Comparison of ENCODE assay signal across 8 cellular contexts in the genomic region with DNA sequence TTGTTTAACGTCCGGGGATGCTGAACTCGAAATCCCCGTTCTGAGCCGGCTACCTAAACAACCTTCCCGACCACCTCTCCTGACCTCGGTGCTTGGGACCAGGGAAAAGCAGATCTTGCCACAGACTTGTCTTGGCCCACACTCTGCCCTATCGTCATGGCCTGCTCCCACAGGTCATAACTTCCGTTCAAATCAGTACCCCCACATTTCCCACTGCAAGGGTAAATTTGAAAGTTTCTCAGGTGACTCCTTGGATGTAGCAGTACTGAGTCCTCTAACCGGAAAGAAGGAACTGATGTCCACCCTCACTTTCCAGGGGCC. TPM values are rescaled to one million over a fixed set of nuclear protein-coding genes. Genes with fewer than 3 reads are reported as not detected.
DNase-seq lines count a peak whose midpoint lies in the region; ATAC-seq and TF ChIP-seq lines count a peak whose summit lies in the region.

No MANE protein-coding gene starts in this region.

- H3K4me3 ChIP-seq in AG09309 (ENCODE audit: control insufficient read depth, low read depth, low read length) = peak overlapping the region; percentile 22
- peak overlapping the region; percentile 70 for H3K4me3 ChIP-seq in iPS-20b (ENCODE audit: low read length)
- peak overlapping the region; percentile 56 to 75 for H3K4me3 ChIP-seq in testis

- WGBS in H9 (ENCODE audit: extremely low coverage, insufficient read length, low lambda C conversion rate) = no CpG with 5 or more reads among the region's 10 CpGs
- WGBS in testis, 2 donors = 4 to 6% methylated on average over 6 to 10 of the region's 10 CpGs

- no peak for TF ChIP-seq POLR2A in testis (IDR thresholded peaks at IDR 0.05)

- H3K4me3 Mint-ChIP-seq in H9 = peak overlapping the region; percentile 94 to 97
- H3K4me3 Mint-ChIP-seq in activated T-helper 17 cell treated with anti-CD3 and anti-CD28 coated beads, Interleukin-2, amount 50 U/mL, for 72 hours = peak overlapping the region; percentile 98

- H3K36me3 ChIP-seq in iPS-20b (ENCODE audit: insufficient read depth, low read depth, low read length) (peaks cover 63% of the 10 kb centered on the region), testis (ENCODE audit: low read depth, missing control alignments) (no peaks in the 10 kb centered on the region)

- no peak overlapping the region for H4K91ac ChIP-seq in H9 (ENCODE audit: insufficient read length, low read depth, low read length)

- H2BK20ac ChIP-seq in H9 (ENCODE audit: low read depth, low read length, poor library complexity, severe bottlenecking) = no peak overlapping the region

- peaks cover 9% of the 10 kb centered on the region for H3K23me2 ChIP-seq in H9 (ENCODE audit: insufficient read length, low read depth, low read length, poor library complexity, severe bottlenecking)

- H3K9me3 Mint-ChIP-seq in H9 = peaks cover 0 to 3% of the 10 kb centered on the region in 2 experiments; a peak in 1 of 5 replicates
- no peaks in the 10 kb centered on the region for H3K9me3 Mint-ChIP-seq in activated T-helper 17 cell treated with anti-CD3 and anti-CD28 coated beads, Interleukin-2, amount 50 U/mL, for 72 hours

- H3K27me3 Mint-ChIP-seq in H9 (ENCODE audit: low read depth) = no peaks in the 10 kb centered on the region; the same call in 1 of the 2 replicates
- H3K27me3 Mint-ChIP-seq in activated T-helper 17 cell treated with anti-CD3 and anti-CD28 coated beads, Interleukin-2, amount 50 U/mL, for 72 hours = no peaks in the 10 kb centered on the region

- no peak overlapping the region for H4K8ac ChIP-seq in H9 (replicated peaks; ENCODE audit: insufficient read length, low read depth, low read length)

- no peaks in the 10 kb centered on the region for H4K20me1 ChIP-seq in H9 (ENCODE audit: control insufficient read depth, insufficient read depth, insufficient read length)

- H3K27ac ChIP-seq in H9 (ENCODE audit: insufficient read length, low read depth, low read length) = peak overlapping the region; percentile 49
- peak overlapping the region; percentile 82 for H3K27ac ChIP-seq in iPS-20b (ENCODE audit: low read length)
- peak overlapping the region; percentile 82 to 99 for H3K27ac ChIP-seq in testis

- H3K4me1 Mint-ChIP-seq in H9 = peaks cover 16 to 17% of the 10 kb centered on the region in 2 experiments
- H3K4me1 Mint-ChIP-seq in activated T-helper 17 cell treated with anti-CD3 and anti-CD28 coated beads, Interleukin-2, amount 50 U/mL, for 72 hours = peaks cover 23% of the 10 kb centered on the region

- H3K23ac ChIP-seq in H9 (ENCODE audit: insufficient read length, low read depth, low read length) = no peak overlapping the region

- H2AFZ ChIP-seq in H9 (ENCODE audit: low read length) = no peak overlapping the region

- H3K36me3 Mint-ChIP-seq in H9 (ENCODE audit: insufficient read depth in 1 of 3, low read depth in 3 of 3) = peaks cover 37 to 62% (median 59%) of the 10 kb centered on the region in 3 experiments
- peaks cover 97% of the 10 kb centered on the region for H3K36me3 Mint-ChIP-seq in activated T-helper 17 cell treated with anti-CD3 and anti-CD28 coated beads, Interleukin-2, amount 50 U/mL, for 72 hours (ENCODE audit: low read depth)

- H2BK120ac ChIP-seq in H9 (ENCODE audit: low read depth, low read length, poor library complexity, severe bottlenecking) = no peak overlapping the region

- H3K27me3 ChIP-seq in H9 (ENCODE audit: insufficient read depth, low read length) (no peaks in the 10 kb centered on the region), iPS-20b (ENCODE audit: insufficient read depth, low read length) (no peaks in the 10 kb centered on the region), testis (no peaks in the 10 kb centered on the region)

- H3K4me1 ChIP-seq in H9 (ENCODE audit: insufficient read depth, low read length) (peaks cover 3% of the 10 kb centered on the region; the same call in 1 of the 2 replicates), iPS-20b (ENCODE audit: insufficient read depth, low read length) (peaks cover 6% of the 10 kb centered on the region), testis (peaks cover 10% of the 10 kb centered on the region)

- peak overlapping the region; percentile 79 for H3K4me2 ChIP-seq in H9 (ENCODE audit: insufficient read depth, insufficient read length, low read length)

- H2AK5ac ChIP-seq in H9 (ENCODE audit: insufficient read length, low read length) = no peak overlapping the region

- H2BK5ac ChIP-seq in H9 (ENCODE audit: insufficient read length, low read length) = no peak overlapping the region

- intact Hi-C loops in testis (cut with DNase I; ENCODE audit: low total_unique reads) = no loop called here

- peak overlapping the region; percentile 97 to 100 (median 99) for H3K27ac Mint-ChIP-seq in H9
- H3K27ac Mint-ChIP-seq in activated T-helper 17 cell treated with anti-CD3 and anti-CD28 coated beads, Interleukin-2, amount 50 U/mL, for 72 hours = peak overlapping the region; percentile 100

- no peak overlapping the region for H2BK12ac ChIP-seq in H9 (ENCODE audit: insufficient read length, low read depth, low read length)

- no peak overlapping the region for H4K5ac ChIP-seq in H9 (ENCODE audit: insufficient read length, low read depth, low read length)

- H3K79me1 ChIP-seq in H9 (ENCODE audit: insufficient read depth, low read depth, low read length, poor library complexity, severe bottlenecking) = peaks cover 3% of the 10 kb centered on the region

- H3K9ac ChIP-seq in H9 (ENCODE audit: extremely low read depth, insufficient read length, low read length) (peak overlapping the region; percentile 57), iPS-20b (ENCODE audit: low read depth, low read length) (peak overlapping the region; percentile 79; the same call in 1 of the 2 replicates)

- no peak overlapping the region for H2BK15ac ChIP-seq in H9 (ENCODE audit: low read depth, low read length)

- H3K14ac ChIP-seq in H9 (ENCODE audit: insufficient read depth, low read length) = 0 out of 2 replicates have a peak overlapping the region, but pooled peaks have one; percentile 36

- H3K56ac ChIP-seq in H9 (ENCODE audit: insufficient read length, low read depth, low read length) = no peak overlapping the region

- peak; percentile 18 for ATAC-seq in activated T-helper 17 cell treated with anti-CD3 and anti-CD28 coated beads, Interleukin-2, amount 50 U/mL, for 72 hours (replicated peaks)
- ATAC-seq in HG02642 (IDR thresholded peaks at IDR 0.05; ENCODE audit: poor library complexity, unreplicated experiment) = no peak
- ATAC-seq in HG03457 (IDR thresholded peaks at IDR 0.05; ENCODE audit: unreplicated experiment) = no peak

- H3K18ac ChIP-seq in H9 (ENCODE audit: insufficient read length, low read depth, low read length) = peak overlapping the region; percentile 63

- H3K9me3 ChIP-seq in H9 (ENCODE audit: control insufficient read depth, low read depth, low read length) (no peaks in the 10 kb centered on the region), iPS-20b (ENCODE audit: insufficient read depth, low read depth, low read length) (no peaks in the 10 kb centered on the region), testis (no peaks in the 10 kb centered on the region)

- H3T11ph ChIP-seq in H9 (ENCODE audit: low read length) = no peak overlapping the region

- H3K79me2 ChIP-seq in H9 (ENCODE audit: insufficient read depth, low read length) = peaks cover 3% of the 10 kb centered on the region; the same call in 1 of the 2 replicates

- DNase-seq in AG09309 (ENCODE audit: low read depth) (no peak), H9 (no peak), testis (no peak), NCI-H1417 (lab: John Stamatoyannopoulos, UW) (no peak)

- no peak overlapping the region for H3K4ac ChIP-seq in H9 (ENCODE audit: low read depth, low read length)

- no peak for TF ChIP-seq CTCF in AG09309 (IDR thresholded peaks at IDR 0.05; ENCODE audit: control insufficient read depth, insufficient read depth, low read depth, low read length, missing control alignments)
- no peak for TF ChIP-seq CTCF in H9 (conservative IDR thresholded peaks at IDR 0.05)
- TF ChIP-seq CTCF in testis (IDR thresholded peaks at IDR 0.05) = no peak

RNA-seq across cellular contexts. Expression of gene RBM23, which starts 0.6 kb away (rescaled TPM):
- total RNA-seq in H9 (2021) = 77.2 and 79.0 TPM in 2 replicates
- 10 to 100 TPM; 69.5 to 70.5 TPM for total RNA-seq in activated T-helper 17 cell treated with anti-CD3 and anti-CD28 coated beads, Interleukin-2, amount 50 U/mL, for 72 hours
- total RNA-seq in testis = 100 to 1,000 TPM in 1 of 2 donors, 10 to 100 TPM in 1; 93.3 to 115 TPM
- polyA plus RNA-seq in testis (ENCODE audit: insufficient read depth, low read depth, low replicate concordance) = 73.7 TPM

RNA-seq across cellular contexts. Expression of gene PRMT5, which starts 9.6 kb away (rescaled TPM):
- 141 and 147 TPM in 2 replicates for total RNA-seq in H9 (2021)
- total RNA-seq in activated T-helper 17 cell treated with anti-CD3 and anti-CD28 coated beads, Interleukin-2, amount 50 U/mL, for 72 hours = 100 to 1,000 TPM in 1 of 2 donors, 10 to 100 TPM in 1; 61.7 to 127 TPM
- total RNA-seq in testis = 10 to 100 TPM; 62.4 to 76.8 TPM
- polyA plus RNA-seq in testis (ENCODE audit: insufficient read depth, low read depth, low replicate concordance) = 73.9 TPM

RNA-seq across cellular contexts. Expression of gene REM2, which starts 36.5 kb away (rescaled TPM):
- 1.2 and 1.4 TPM in 2 replicates for total RNA-seq in H9 (2021)
- 1 to 10 TPM in 1 of 2 donors, under 1 TPM in 1; 0.56 to 1.3 TPM for total RNA-seq in activated T-helper 17 cell treated with anti-CD3 and anti-CD28 coated beads, Interleukin-2, amount 50 U/mL, for 72 hours
- total RNA-seq in testis = 1 to 10 TPM; 2.9 to 4.8 TPM
- polyA plus RNA-seq in testis (ENCODE audit: insufficient read depth, low read depth, low replicate concordance) = 2.4 TPM

RNA-seq across cellular contexts. Expression of gene HAUS4, which starts 37.3 kb away (rescaled TPM):
- total RNA-seq in H9 (2021) (62.7 and 66.3 TPM in 2 replicates), testis (10 to 100 TPM; 26.4 to 30.5 TPM)
- total RNA-seq in activated T-helper 17 cell treated with anti-CD3 and anti-CD28 coated beads, Interleukin-2, amount 50 U/mL, for 72 hours = 10 to 100 TPM; 60.6 to 78.5 TPM
- polyA plus RNA-seq in testis (ENCODE audit: insufficient read depth, low read depth, low replicate concordance) = 22.4 TPM

RNA-seq across cellular contexts. Expression of gene LRP10, which starts 48.0 kb away (rescaled TPM):
- total RNA-seq in H9 (2021) (12.7 and 13.3 TPM in 2 replicates), testis (10 to 100 TPM; 41.3 to 67.7 TPM)
- 10 to 100 TPM; 61.3 to 78.1 TPM for total RNA-seq in activated T-helper 17 cell treated with anti-CD3 and anti-CD28 coated beads, Interleukin-2, amount 50 U/mL, for 72 hours
- polyA plus RNA-seq in testis (ENCODE audit: insufficient read depth, low read depth, low replicate concordance) = 58.2 TPM
